ENCODE assay signal across 1 cellular context in genomic region chr16:3027983-3028715, GRCh38.
TF ChIP-seq lines count a peak whose summit lies in the region.

No MANE protein-coding gene starts in this region.

TF ChIP-seq in neural cell, 6 proteins besides CTCF, POLR2A, EP300 and RAD21 (continued from another document):
- no peak for TF ChIP-seq EZH2 (IDR thresholded peaks at IDR 0.05; ENCODE audit: borderline replicate concordance, insufficient read depth, low read length, poor library complexity, severe bottlenecking)
- TF ChIP-seq TAF1 (IDR thresholded peaks at IDR 0.05; ENCODE audit: low read depth), result no peak
